ENCODE assay signal across 14 cellular contexts in genomic region chr3:114566162-114566755, GRCh38.
A peak's percentile ranks its signal among the peaks of the same experiment; 100 is the strongest.
DNase-seq lines count a peak whose midpoint lies in the region; ATAC-seq, FAIRE-seq and TF ChIP-seq lines count a peak whose summit lies in the region.
"Had no signal": no experiment of that assay in that cellular context is flagged by ENCODE, and none has a peak within 500 bp of the region (broad histone marks: within the 10 kb centered on the region; RNA-seq: fewer than 3 reads in every experiment).

No MANE protein-coding gene starts in this region.

- no peak overlapping the region for H2AFZ ChIP-seq in endothelial cell of umbilical vein (ENCODE audit: low read depth, low read length)
- H2AFZ ChIP-seq in Karpas-422 (ENCODE audit: low read length): no peak overlapping the region

- no peaks in the 10 kb centered on the region for H3K9me3 ChIP-seq in endothelial cell of umbilical vein (replicated peaks; ENCODE audit: control insufficient read depth, insufficient read depth, low read length)
- no peaks in the 10 kb centered on the region for H3K9me3 ChIP-seq in Karpas-422 (ENCODE audit: low read length)
- H3K9me3 ChIP-seq: Caco-2, spleen had no signal

- no peaks in the 10 kb centered on the region for H3K9me2 ChIP-seq in Karpas-422 (replicated peaks; ENCODE audit: insufficient read depth, low read length)

- H3K4me3 ChIP-seq in endothelial cell of umbilical vein (replicated peaks in 1 of 3; ENCODE audit: insufficient read depth in 1 of 3, low read depth in 1 of 3, low read length in 3 of 3) (no peak overlapping the region), Karpas-422 (ENCODE audit: low read length) (no peak overlapping the region)
- H3K4me3 ChIP-seq: spleen had no signal

- H3K79me2 ChIP-seq in endothelial cell of umbilical vein (ENCODE audit: control insufficient read depth, insufficient read depth, low read length) (no peaks in the 10 kb centered on the region), Karpas-422 (ENCODE audit: low read length) (no peaks in the 10 kb centered on the region)

- TF ChIP-seq CTCF in endothelial cell of umbilical vein (IDR thresholded peaks at IDR 0.05; ENCODE audit: extremely low read depth in 1 of 2, insufficient read depth in 1 of 2, low read depth in 1 of 2, low read length in 2 of 2): no peak

- ATAC-seq in GM18502 (IDR thresholded peaks at IDR 0.05; ENCODE audit: poor library complexity, unreplicated experiment) (peak; percentile 91), GM19463 (IDR thresholded peaks at IDR 0.05; ENCODE audit: unreplicated experiment) (peak; percentile 69), HG03060 (IDR thresholded peaks at IDR 0.05; ENCODE audit: low read depth, unreplicated experiment) (peak; percentile 37)

- FAIRE-seq in endothelial cell of umbilical vein (lab: Jason Lieb, UNC): peak; percentile 26

- H4K20me1 ChIP-seq in endothelial cell of umbilical vein (replicated peaks; ENCODE audit: control insufficient read depth, extremely low read depth, insufficient read depth, low read length) (peaks cover 4% of the 10 kb centered on the region), Karpas-422 (ENCODE audit: insufficient read depth, low read depth, low read length) (no peaks in the 10 kb centered on the region)

- H3K27me3 ChIP-seq in endothelial cell of umbilical vein (ENCODE audit: control insufficient read depth in 2 of 2, insufficient read depth in 2 of 2, low read length in 2 of 2) (no peaks in the 10 kb centered on the region), Karpas-422 (ENCODE audit: low read length) (no peaks in the 10 kb centered on the region; the same call in 1 of the 2 replicates)
- H3K27me3 ChIP-seq: spleen had no signal

- H3K27ac ChIP-seq in endothelial cell of umbilical vein (ENCODE audit: insufficient read depth, low read depth, low read length): peak overlapping the region; percentile 20
- no peak overlapping the region for H3K27ac ChIP-seq in Karpas-422 (ENCODE audit: low read length)
- H3K27ac ChIP-seq: spleen had no signal

- DNase-seq in endothelial cell of umbilical vein (ENCODE audit: low read depth, low spot score): peak; percentile 48
- DNase-seq in Karpas-422: no peak
- DNase-seq in posterior vena cava (ENCODE audit: low spot score): no peak
- no peak for DNase-seq in NCI-H345 treated with DMSO at 0.1 percent for 48 hours (lab: John Stamatoyannopoulos, UW; ENCODE audit: unreplicated experiment)
- no peak for DNase-seq in activated CD4-positive, alpha-beta T cell treated with anti-CD3 and anti-CD28 coated beads for 48 hours
- DNase-seq: activated CD4-positive, alpha-beta memory T cell treated with anti-CD3 and anti-CD28 coated beads, Interleukin-2, amount 10 ng/mL, durations not matched to agents 7 days and 5 days; aorta; Caco-2; mammary epithelial cell; NCI-H1092; spleen had no signal

- intact Hi-C loops in endothelial cell of umbilical vein (cut with micrococcal nuclease): loop anchor here (1.0 to 5.0 kb wide), 2 partner anchors 14 to 56 kb away; no protein-coding TSS in a partner anchor
- intact Hi-C loops in posterior vena cava (cut with DNase I): no loop called here

- no peak overlapping the region for H3K9ac ChIP-seq in endothelial cell of umbilical vein (replicated peaks; ENCODE audit: extremely low read depth, insufficient read depth, low read length)
- no peak overlapping the region for H3K9ac ChIP-seq in Karpas-422 (ENCODE audit: low read length)

- TF ChIP-seq POLR2A in endothelial cell of umbilical vein (IDR thresholded peaks at IDR 0.05; ENCODE audit: low read depth, low read length): no peak

- dilution Hi-C loops in endothelial cell of umbilical vein (cut with MboI; ENCODE audit: extremely low pct_ligation_motif_present, low sequenced_read_pairs): no loop called here

- H3K4me1 ChIP-seq in endothelial cell of umbilical vein (ENCODE audit: control insufficient read depth, extremely low read depth, insufficient read depth, low read length) (peaks cover 24% of the 10 kb centered on the region), Karpas-422 (ENCODE audit: low read length) (no peaks in the 10 kb centered on the region)
- H3K4me1 ChIP-seq: Caco-2 had no signal

- H3K9me1 ChIP-seq in endothelial cell of umbilical vein (replicated peaks; ENCODE audit: control insufficient read depth, extremely low read depth, insufficient read depth, low read length): no peaks in the 10 kb centered on the region

- H3K36me3 ChIP-seq in endothelial cell of umbilical vein (ENCODE audit: control insufficient read depth in 2 of 2, extremely low read depth in 1 of 2, insufficient read depth in 2 of 2, low read length in 2 of 2): no peaks in the 10 kb centered on the region
- no peaks in the 10 kb centered on the region for H3K36me3 ChIP-seq in Karpas-422 (ENCODE audit: insufficient read depth, low read length)

- H3K4me2 ChIP-seq in endothelial cell of umbilical vein (ENCODE audit: insufficient read depth, low read length) (peak overlapping the region; percentile 46), Karpas-422 (ENCODE audit: low read depth, low read length, poor library complexity, severe bottlenecking) (no peak overlapping the region)

- BruUV-seq in endothelial cell of umbilical vein (replicated peaks; lab: Mats Ljungman, UMichigan): no TSS peak

- CTCF ChIA-PET in endothelial cell of umbilical vein (lab: Charles Lee): interaction anchor here (0.6 to 1.3 kb wide), 4 partner anchors 10 to 854 kb away, joined by 3 to 6 read pairs (median 3); no protein-coding TSS in a partner anchor

- POLR2A ChIA-PET in endothelial cell of umbilical vein (lab: Charles Lee): no interaction called here

TF ChIP-seq in endothelial cell of umbilical vein, 7 proteins besides CTCF, POLR2A, EP300 and RAD21:
- TF ChIP-seq MYC (IDR thresholded peaks at IDR 0.05; ENCODE audit: low read depth, low read length): no peak
- TF ChIP-seq MAX (IDR thresholded peaks at IDR 0.05; ENCODE audit: insufficient read depth, insufficient read length): no peak
- peak; percentile 29 for TF ChIP-seq POLR2AphosphoS5 (IDR thresholded peaks at IDR 0.05; ENCODE audit: insufficient read depth, low read depth, low read length)
- peak; percentile 41 for TF ChIP-seq FOS (IDR thresholded peaks at IDR 0.05; ENCODE audit: borderline replicate concordance, insufficient read depth, low read length)

Comparison
In these comparisons a context has a peak if more than half of its experiments do, and no peak if none do; other contexts are left out.
1. ATAC-seq: peak in every context shown above with its lines; median percentile 91 in GM18502; 69 in GM19463; 37 in HG03060.